Comparison of ENCODE assay signal across 11 cellular contexts in the genomic region with DNA sequence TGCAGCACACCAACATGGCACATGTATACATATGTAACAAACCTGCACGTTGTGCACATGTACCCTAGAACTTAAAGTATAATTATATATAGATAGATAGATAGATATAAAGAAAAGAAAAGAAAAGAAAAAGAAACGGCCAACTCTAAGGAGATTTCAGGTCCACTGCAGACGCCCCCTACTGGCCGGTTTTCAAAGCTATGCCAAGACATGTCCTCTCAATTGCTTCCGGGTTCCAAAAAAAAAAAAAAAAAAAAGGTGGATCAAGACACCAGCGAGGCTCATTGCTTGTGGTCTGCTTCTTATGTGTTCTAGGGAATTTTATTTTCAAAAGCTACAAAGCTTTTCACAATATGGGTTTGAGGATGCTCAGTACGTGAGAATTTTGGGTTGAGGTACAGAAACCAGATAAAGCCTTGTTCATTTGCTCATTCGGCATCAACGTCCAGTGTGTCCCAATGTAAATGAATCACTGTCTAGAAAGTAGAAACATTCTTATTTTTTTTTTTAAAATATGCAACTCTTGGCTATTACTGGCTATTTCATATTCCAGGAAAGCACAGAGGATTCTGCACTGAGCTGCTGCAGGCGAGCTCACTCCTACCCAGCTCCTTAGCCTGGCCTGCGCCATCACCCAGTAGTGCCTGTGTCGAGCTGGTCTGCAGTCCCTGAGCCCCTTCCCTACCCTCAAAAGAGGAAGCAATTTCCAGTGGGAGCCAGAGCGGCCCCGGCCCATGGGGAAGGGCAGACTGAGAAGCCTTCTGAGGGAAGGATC.
A peak's percentile ranks its signal among the peaks of the same experiment; 100 is the strongest.
DNase-seq lines count a peak whose midpoint lies in the region; ATAC-seq, FAIRE-seq and TF ChIP-seq lines count a peak whose summit lies in the region.
"Had no signal": no experiment of that assay in that cellular context is flagged by ENCODE, and none has a peak within 500 bp of the region (broad histone marks: within the 10 kb centered on the region; RNA-seq: fewer than 3 reads in every experiment).

No MANE protein-coding gene starts in this region.

- no peaks in the 10 kb centered on the region for H3K79me2 ChIP-seq in DND-41 (ENCODE audit: insufficient read depth, low read length)

- H3K4ac ChIP-seq in IMR-90 (ENCODE audit: low read depth, low read length) = peak overlapping the region; percentile 44

- ATAC-seq in DND-41 (ENCODE audit: insufficient read depth, low read depth) (no peak), IMR-90 (ENCODE audit: low read depth) (no peak), right lobe of liver (no peak)

- FAIRE-seq in frontal cortex (lab: Jason Lieb, UNC) = no peak

- H2BK15ac ChIP-seq in IMR-90 (ENCODE audit: low read depth, low read length) = no peak overlapping the region; the same call in 2 of the 3 replicates

- H3K79me1 ChIP-seq in IMR-90 (ENCODE audit: low read depth in 1 of 2, low read length in 2 of 2) = no peaks in the 10 kb centered on the region

- TF ChIP-seq POLR2A in IMR-90 (IDR thresholded peaks at IDR 0.05; ENCODE audit: low read depth, low read length) (no peak), right lobe of liver (IDR thresholded peaks at IDR 0.05) (no peak)

- H3K4me2 ChIP-seq in DND-41 (ENCODE audit: insufficient read depth, low read length) = no peak overlapping the region
- H3K4me2 ChIP-seq in IMR-90 (ENCODE audit: low read depth, low read length) = no peak overlapping the region

- peaks cover 8% of the 10 kb centered on the region for H3K9me1 ChIP-seq in IMR-90 (ENCODE audit: insufficient read depth, low read length)

- H3K18ac ChIP-seq in IMR-90 (ENCODE audit: low read depth, low read length) = peak overlapping the region; percentile 90

- no peak overlapping the region for H3K14ac ChIP-seq in IMR-90 (replicated peaks; ENCODE audit: low read depth, low read length)

- peak; percentile 18; the same call in 1 of the 2 replicates for TF ChIP-seq RAD21 in IMR-90 (IDR thresholded peaks at IDR 0.05; ENCODE audit: low read length)

- DNase-seq in DND-41 (peak; percentile 22), IMR-90 (no peak), adipocyte (ENCODE audit: low read depth) (peak; percentile 51), right lobe of liver (no peak), middle frontal gyrus (ENCODE audit: extremely low spot score, low spot score) (no peak), glomerular visceral epithelial cell (ENCODE audit: extremely low spot score) (no peak), activated T-cell treated with anti-CD3 and anti-CD28 coated beads for 4 hours (no peak), frontal cortex (ENCODE audit: low spot score in 2 of 2) (no peak)
- DNase-seq: activated CD8-positive, alpha-beta memory T cell treated with anti-CD3 and anti-CD28 coated beads for 24 hours; NCI-H2227 treated with DMSO at 0.1 percent for 48 hours; uterus had no signal

- H2BK120ac ChIP-seq in IMR-90 (ENCODE audit: low read depth, low read length) = no peak overlapping the region; the same call in 1 of the 2 replicates

- in situ Hi-C loops in IMR-90 (cut with MboI; ENCODE audit: low sequenced_read_pairs) = no loop called here

- H3K4me1 ChIP-seq in DND-41 (ENCODE audit: insufficient read depth, low read length) (no peaks in the 10 kb centered on the region), IMR-90 (ENCODE audit: control insufficient read depth, insufficient read depth, low read length) (peaks cover 16% of the 10 kb centered on the region), adipocyte (ENCODE audit: control insufficient read depth, insufficient read depth, low read length) (peaks cover 3% of the 10 kb centered on the region), right lobe of liver (no peaks in the 10 kb centered on the region)
- H3K4me1 ChIP-seq: uterus had no signal

- H2BK20ac ChIP-seq in IMR-90 (ENCODE audit: low read depth, low read length) = peak overlapping the region; percentile 16; the same call in 1 of the 2 replicates

- BruUV-seq in IMR-90 (replicated peaks; lab: Mats Ljungman, UMichigan) = no TSS peak

- no CpG with 5 or more reads among the region's 14 CpGs for WGBS in IMR-90 (ENCODE audit: extremely low coverage in 2 of 2, insufficient read length in 1 of 2), 2 experiments
- 62% methylated on average over 8 of the region's 14 CpGs for WGBS in right lobe of liver (ENCODE audit: insufficient coverage, low coverage, low lambda C conversion rate, missing lambda C conversion rate)

- intact Hi-C loops in IMR-90 (cut with micrococcal nuclease) = no loop called here
- intact Hi-C loops in right lobe of liver (cut with DNase I) = no loop called here

- peak overlapping the region; percentile 48; the same call in 1 of the 2 replicates for H4K91ac ChIP-seq in IMR-90 (ENCODE audit: insufficient read depth, low read depth, low read length)

- peak overlapping the region in 1 of 2 experiments; percentile 63; a peak in 1 of 4 replicates for H4K8ac ChIP-seq in IMR-90 (ENCODE audit: low read depth in 2 of 2, low read length in 2 of 2)

- dilution Hi-C loops in IMR-90 (cut with HindIII; ENCODE audit: low sequenced_read_pairs, unreplicated experiment) = no loop called here

- no peaks in the 10 kb centered on the region for H3K9me3 ChIP-seq in DND-41 (ENCODE audit: insufficient read depth, low read length, severe bottlenecking)
- no peaks in the 10 kb centered on the region for H3K9me3 ChIP-seq in IMR-90 (ENCODE audit: control insufficient read depth, insufficient read depth, low read length)
- no peaks in the 10 kb centered on the region for H3K9me3 ChIP-seq in adipocyte (ENCODE audit: control insufficient read depth, low read length)
- no peaks in the 10 kb centered on the region for H3K9me3 ChIP-seq in right lobe of liver
- H3K9me3 ChIP-seq: uterus had no signal

- H2BK5ac ChIP-seq in IMR-90 (ENCODE audit: low read depth, low read length, poor library complexity, severe bottlenecking) = peak overlapping the region; percentile 68

- H3K36me3 ChIP-seq in DND-41 (ENCODE audit: insufficient read depth, low read length) (no peaks in the 10 kb centered on the region), IMR-90 (ENCODE audit: control insufficient read depth, insufficient read depth, low read length) (no peaks in the 10 kb centered on the region), adipocyte (ENCODE audit: control insufficient read depth, insufficient read depth, low read length, severe bottlenecking) (no peaks in the 10 kb centered on the region), right lobe of liver (no peaks in the 10 kb centered on the region)
- H3K36me3 ChIP-seq: uterus had no signal

- POLR2A ChIA-PET in IMR-90 (lab: Charles Lee; ENCODE audit: unreplicated experiment) = no interaction called here

- H2AK9ac ChIP-seq in IMR-90 (replicated peaks; ENCODE audit: low read depth, low read length, poor library complexity) = no peak overlapping the region

- no peak overlapping the region for H3K56ac ChIP-seq in IMR-90 (ENCODE audit: extremely low read depth, insufficient read depth, low read length)

- H3K9ac ChIP-seq in DND-41 (ENCODE audit: low read depth, low read length) (no peak overlapping the region), IMR-90 (ENCODE audit: low read depth, low read length) (no peak overlapping the region), adipocyte (ENCODE audit: low read length) (no peak overlapping the region)

- H2AFZ ChIP-seq in DND-41 (ENCODE audit: low read depth, low read length) (no peak overlapping the region), IMR-90 (replicated peaks; ENCODE audit: low read length, poor library complexity) (no peak overlapping the region)

- H4K5ac ChIP-seq in IMR-90 (ENCODE audit: low read depth, low read length) = peak overlapping the region; percentile 62

- CTCF ChIA-PET in IMR-90 (lab: Yijun Ruan, JAX) = interaction anchor here (0.6 to 1.2 kb wide), 3 partner anchors 12 to 186 kb away, joined by 3 to 4 read pairs (median 3); no protein-coding TSS in a partner anchor

- peak; percentile 42 for TF ChIP-seq CTCF in DND-41 (IDR thresholded peaks at IDR 0.05; ENCODE audit: borderline replicate concordance, extremely low read depth, low read length, poor library complexity, severe bottlenecking)
- TF ChIP-seq CTCF in IMR-90 (conservative IDR thresholded peaks at IDR 0.05; ENCODE audit: low read depth, low read length) = peak; percentile 38; the same call in 1 of the 2 replicates
- peak in 3 of 4 donors; percentile 14 to 32 (median 17) for TF ChIP-seq CTCF in right lobe of liver (IDR thresholded peaks at IDR 0.05)

- no peak overlapping the region for H3K27ac ChIP-seq in DND-41 (ENCODE audit: low read length)
- H3K27ac ChIP-seq in IMR-90 (ENCODE audit: insufficient read depth, low read length) = peak overlapping the region; percentile 43; the same call in 1 of the 2 replicates
- no peak overlapping the region for H3K27ac ChIP-seq in right lobe of liver
- H3K27ac ChIP-seq: uterus had no signal

- H3K4me3 ChIP-seq in DND-41 (ENCODE audit: low read depth in 1 of 2, low read length in 2 of 2) (no peak overlapping the region), IMR-90 (ENCODE audit: insufficient read depth, low read depth, low read length) (no peak overlapping the region), adipocyte (ENCODE audit: low read length) (no peak overlapping the region), right lobe of liver (no peak overlapping the region)
- H3K4me3 ChIP-seq: uterus had no signal

- H3K27me3 ChIP-seq in DND-41 (ENCODE audit: insufficient read depth, low read length, poor library complexity) = no peaks in the 10 kb centered on the region
- H3K27me3 ChIP-seq in IMR-90 (ENCODE audit: control insufficient read depth, insufficient read depth, low read length) = no peaks in the 10 kb centered on the region
- H3K27me3 ChIP-seq in adipocyte (replicated peaks; ENCODE audit: control insufficient read depth, insufficient read depth, low read length) = no peaks in the 10 kb centered on the region
- H3K27me3 ChIP-seq in right lobe of liver = no peaks in the 10 kb centered on the region
- H3K27me3 ChIP-seq: uterus had no signal

- H4K20me1 ChIP-seq in DND-41 (ENCODE audit: insufficient read depth, low read length) (no peaks in the 10 kb centered on the region), IMR-90 (ENCODE audit: insufficient read depth, low read length) (no peaks in the 10 kb centered on the region)

- peak overlapping the region; percentile 72 for H2AK5ac ChIP-seq in IMR-90 (ENCODE audit: low read depth, low read length)

- no peak overlapping the region for H3K23ac ChIP-seq in IMR-90 (ENCODE audit: low read depth, low read length)

TF ChIP-seq in IMR-90, 13 proteins besides CTCF, POLR2A, EP300 and RAD21 (continues in another document):
- TF ChIP-seq CHD1 (IDR thresholded peaks at IDR 0.05; ENCODE audit: low read depth, low read length) (no peak), SMC3 (IDR thresholded peaks at IDR 0.05; ENCODE audit: low read depth, low read length) (no peak), MAZ (IDR thresholded peaks at IDR 0.05; ENCODE audit: borderline replicate concordance, low read depth, low read length) (no peak), MAFK (IDR thresholded peaks at IDR 0.05; ENCODE audit: low read depth, low read length) (no peak), CEBPB (IDR thresholded peaks at IDR 0.05; ENCODE audit: low read depth, low read length) (no peak), RFX5 (IDR thresholded peaks at IDR 0.05; ENCODE audit: low read depth, low read length) (no peak)

Comparison
In these comparisons a context has a peak if more than half of its experiments do, and no peak if none do; other contexts are left out.
1. DNase-seq: peak in DND-41 (single experiment) and adipocyte (single experiment); none in IMR-90 (single experiment), right lobe of liver (0 of 3), middle frontal gyrus (single experiment), glomerular visceral epithelial cell (single experiment), activated T-cell treated with anti-CD3 and anti-CD28 coated beads for 4 hours (single experiment) and frontal cortex (0 of 2).
2. Peak in every context shown above with its lines, with median percentiles within 50 percentile points of each other: CTCF ChIP-seq.